In genomic region chr11:133355095-133355494, GRCh38 we compare ENCODE assay signal across 10 cellular contexts.
"Had no signal": no experiment of that assay in that cellular context is flagged by ENCODE, and none has a peak within 500 bp of the region (broad histone marks: within the 10 kb centered on the region; RNA-seq: fewer than 3 reads in every experiment).

No MANE protein-coding gene starts in this region.

- H3K4me3 ChIP-seq: GM23248, HAP-1, K562 had no signal

- DNase-seq: GM23248, GOT3, H7, HFFc6, IMR-90, KG1 had no signal

- H3K36me3 ChIP-seq: HAP-1 had no signal

- FAIRE-seq: HTR-8/SVneo, K562 had no signal

- ATAC-seq: HCT116, K562 had no signal
